In the genomic region with DNA sequence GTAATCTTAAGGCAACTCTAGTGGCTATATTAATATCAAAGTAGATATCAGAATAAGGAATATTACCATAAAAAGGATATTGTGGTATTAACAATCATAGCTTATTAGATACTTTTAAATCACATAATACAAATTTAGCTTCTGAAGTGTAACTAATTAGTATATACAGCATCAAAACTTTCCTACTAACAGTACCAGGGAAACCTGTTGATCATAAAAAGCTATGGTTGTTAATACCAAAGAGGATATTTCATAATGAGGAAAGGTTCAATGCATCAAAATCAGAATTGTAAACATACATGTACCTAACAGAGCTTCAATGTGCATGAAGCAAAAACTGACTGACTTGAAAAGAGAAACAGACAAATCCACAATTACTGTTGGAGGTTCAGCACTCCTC, we compare ENCODE assay signal across 20 cellular contexts. TPM values are rescaled to one million over a fixed set of nuclear protein-coding genes. Genes with fewer than 3 reads are reported as not detected.
DNase-seq lines count a peak whose midpoint lies in the region; ATAC-seq, FAIRE-seq and TF ChIP-seq lines count a peak whose summit lies in the region.
"Had no signal": no experiment of that assay in that cellular context is flagged by ENCODE, and none has a peak within 500 bp of the region (broad histone marks: within the 10 kb centered on the region; RNA-seq: fewer than 3 reads in every experiment).

No MANE protein-coding gene starts in this region.

- H3K27ac ChIP-seq in keratinocyte (ENCODE audit: control insufficient read depth, insufficient read depth, low read length), result no peak overlapping the region
- no peak overlapping the region for H3K27ac ChIP-seq in WERI-Rb-1
- no peak overlapping the region for H3K27ac ChIP-seq in transverse colon
- H3K27ac ChIP-seq: BLaER1 had no signal

- H3K79me2 ChIP-seq in keratinocyte (ENCODE audit: control insufficient read depth, insufficient read depth, low read length), result no peaks in the 10 kb centered on the region

- H3K4me2 ChIP-seq in keratinocyte (ENCODE audit: control insufficient read depth, extremely low read depth, insufficient read depth, low read depth, low read length), result no peak overlapping the region
- H3K4me2 ChIP-seq: BLaER1 had no signal

- peak; percentile 59 for FAIRE-seq in GM19239 (lab: Jason Lieb, UNC)
- FAIRE-seq in TTC549 (lab: Jason Lieb, UNC), result peak; percentile 69
- FAIRE-seq in keratinocyte (lab: Jason Lieb, UNC), result peak; percentile 23
- FAIRE-seq: GM12891 had no signal

- TF ChIP-seq POLR2A in transverse colon (IDR thresholded peaks at IDR 0.05), result no peak

- TF ChIP-seq EP300 in transverse colon (IDR thresholded peaks at IDR 0.05; ENCODE audit: low read depth), result no peak

- H3K36me3 ChIP-seq in keratinocyte (ENCODE audit: control insufficient read depth in 2 of 2, extremely low read depth in 1 of 2, insufficient read depth in 2 of 2, low read length in 2 of 2), result peaks cover 6 to 8% of the 10 kb centered on the region in 2 experiments
- H3K36me3 ChIP-seq in WERI-Rb-1, result peaks cover 11% of the 10 kb centered on the region
- H3K36me3 ChIP-seq in transverse colon, result peaks cover 0 to 38% (median 7%) of the 10 kb centered on the region in 4 donors
- H3K36me3 ChIP-seq in mucosa of descending colon (ENCODE audit: low read depth), result no peaks in the 10 kb centered on the region

- H4K20me1 ChIP-seq in keratinocyte (ENCODE audit: control insufficient read depth, extremely low read depth, insufficient read depth, low read length), result no peaks in the 10 kb centered on the region
- H4K20me1 ChIP-seq: BLaER1 had no signal

- DNase-seq in GM19239 (ENCODE audit: insufficient read length, low spot score), result no peak
- DNase-seq in keratinocyte (ENCODE audit: low read depth, low spot score), result no peak
- DNase-seq in hypothalamus (lab: John Stamatoyannopoulos, UW), result no peak
- DNase-seq in WERI-Rb-1, result no peak
- no peak for DNase-seq in transverse colon
- DNase-seq in mucosa of descending colon, result no peak
- DNase-seq: 8988T; ACHN; BE2C; C1 segment of cervical spinal cord; CD4-positive, alpha-beta memory T cell; CD4-positive, CD25-positive, alpha-beta regulatory T cell; CD8-positive, alpha-beta memory T cell; COR-L47; DMS79 treated with DMSO at 0.1 percent for 48 hours; GF-D8 had no signal

- H3K4me1 ChIP-seq in keratinocyte (ENCODE audit: control insufficient read depth, extremely low read depth, insufficient read depth, low read length), result no peaks in the 10 kb centered on the region
- H3K4me1 ChIP-seq in transverse colon, result no peaks in the 10 kb centered on the region
- H3K4me1 ChIP-seq in mucosa of descending colon (ENCODE audit: low read depth), result no peaks in the 10 kb centered on the region

- ATAC-seq in mucosa of descending colon, result no peak

- H3K9me3 ChIP-seq in keratinocyte (ENCODE audit: control insufficient read depth, low read depth, low read length), result no peaks in the 10 kb centered on the region
- no peaks in the 10 kb centered on the region for H3K9me3 ChIP-seq in WERI-Rb-1 (ENCODE audit: severe bottlenecking)
- no peaks in the 10 kb centered on the region for H3K9me3 ChIP-seq in transverse colon
- no peaks in the 10 kb centered on the region for H3K9me3 ChIP-seq in mucosa of descending colon
- H3K9me3 ChIP-seq: BE2C, BLaER1 had no signal

- in situ Hi-C loops in transverse colon (cut with MboI; ENCODE audit: low pct_ligation_motif_present in 1 of 4, low pct_unique_long_range_greater_than_20kb in 1 of 4, low sequenced_read_pairs in 3 of 4), result no loop called here

- no peaks in the 10 kb centered on the region for H3K27me3 ChIP-seq in keratinocyte (ENCODE audit: control insufficient read depth, extremely low read depth, insufficient read depth, low read length)
- H3K27me3 ChIP-seq in WERI-Rb-1 (ENCODE audit: insufficient read depth, low read depth, severe bottlenecking), result no peaks in the 10 kb centered on the region
- H3K27me3 ChIP-seq in transverse colon, result no peaks in the 10 kb centered on the region
- H3K27me3 ChIP-seq: BE2C, BLaER1 had no signal

- no peak overlapping the region for H3K9ac ChIP-seq in keratinocyte (ENCODE audit: control insufficient read depth, extremely low read depth, insufficient read depth, low read length)
- H3K9ac ChIP-seq: BLaER1 had no signal

- no peaks in the 10 kb centered on the region for H3K9me1 ChIP-seq in keratinocyte (ENCODE audit: control insufficient read depth, extremely low read depth, insufficient read depth, low read length)

- TF ChIP-seq CTCF in keratinocyte (optimal IDR thresholded peaks at IDR 0.05 in 1 of 3, IDR thresholded peaks at IDR 0.05 in 1 of 3, conservative IDR thresholded peaks at IDR 0.05 in 1 of 3; ENCODE audit: extremely low read depth in 1 of 3, insufficient read depth in 2 of 3, low read length in 3 of 3) (no peak), WERI-Rb-1 (IDR thresholded peaks at IDR 0.05; ENCODE audit: low read depth, low read length) (no peak), transverse colon (IDR thresholded peaks at IDR 0.05) (no peak), mucosa of descending colon (IDR thresholded peaks at IDR 0.05) (no peak)

- dilution Hi-C loops in keratinocyte (cut with MboI; ENCODE audit: extremely low pct_ligation_motif_present, low sequenced_read_pairs), result no loop called here

- intact Hi-C loops in transverse colon (cut with DNase I; ENCODE audit: low total_unique reads) (no loop called here), mucosa of descending colon (cut with DNase I, micrococcal nuclease) (no loop called here)

- no peak overlapping the region for H2AFZ ChIP-seq in keratinocyte (ENCODE audit: control insufficient read depth, low read length)

- H3K4me3 ChIP-seq in keratinocyte (ENCODE audit: control insufficient read depth in 2 of 3, extremely low read depth in 1 of 3, insufficient read depth in 2 of 3, low read depth in 1 of 3, low read length in 3 of 3), result no peak overlapping the region
- H3K4me3 ChIP-seq in WERI-Rb-1 (ENCODE audit: low read depth, low read length), result no peak overlapping the region
- H3K4me3 ChIP-seq in transverse colon, result no peak overlapping the region
- no peak overlapping the region for H3K4me3 ChIP-seq in mucosa of descending colon
- H3K4me3 ChIP-seq: BLaER1 had no signal

RNA-seq across cellular contexts. Expression of a gene that starts 24.1 kb away (rescaled TPM):
- polyA plus RNA-seq in keratinocyte, result 26.0 to 53.5 TPM (median 30.0 TPM) in 3 replicates
- polyA plus RNA-seq in keratinocyte (2011; ENCODE audit: low read depth), result 46.3 TPM
- 29.6 and 42.4 TPM in 2 replicates for polyA plus RNA-seq in keratinocyte (2011; cell fraction: cytosol; rRNA removed)
- polyA plus RNA-seq in keratinocyte (2011; cell fraction: nucleus; rRNA removed), result 22.5 and 36.5 TPM in 2 replicates
- 32.3 TPM in 2 replicates for polyA plus RNA-seq in keratinocyte (2012; ENCODE audit: low replicate concordance)
- polyA minus RNA-seq in keratinocyte, result 2.1 to 21.5 TPM (median 9.4 TPM) in 3 replicates
- polyA minus RNA-seq in keratinocyte (2011; cell fraction: cytosol; rRNA and poly(A)+ RNA removed), result 22.6 TPM
- polyA minus RNA-seq in keratinocyte (2011; cell fraction: nucleus; rRNA and poly(A)+ RNA removed), result 20.2 and 27.1 TPM in 2 replicates
- total RNA-seq in transverse colon (10 to 100 TPM; 13.7 to 47.0 (median 27.3) TPM), mucosa of descending colon (10 to 100 TPM; 38.6 to 49.0 (median 42.4) TPM)

RNA-seq across cellular contexts. Expression of a gene that starts 33.4 kb away (rescaled TPM):
- 0.12 to 0.64 TPM (median 0.42 TPM) in 3 replicates for polyA plus RNA-seq in keratinocyte
- polyA plus RNA-seq in keratinocyte (2011; ENCODE audit: low read depth), result not detected
- polyA plus RNA-seq in keratinocyte (2011; cell fraction: cytosol; rRNA removed), result 0.06 and 0.32 TPM in 2 replicates
- polyA plus RNA-seq in keratinocyte (2011; cell fraction: nucleus; rRNA removed), result 1.3 and 2.2 TPM in 2 replicates
- polyA plus RNA-seq in keratinocyte (2012; ENCODE audit: low replicate concordance), result 0.22 and 0.27 TPM in 2 replicates
- 0.56 to 2.6 TPM in 2 of 3 replicates, not detected in the other for polyA minus RNA-seq in keratinocyte
- polyA minus RNA-seq in keratinocyte (2011; cell fraction: cytosol; rRNA and poly(A)+ RNA removed), result not detected
- polyA minus RNA-seq in keratinocyte (2011; cell fraction: nucleus; rRNA and poly(A)+ RNA removed), result 1.1 and 3.0 TPM in 2 replicates
- total RNA-seq in transverse colon (1 to 10 TPM in 1 of 4 donors, under 1 TPM in 1, not detected in 2; 0.55 to 2.7 TPM), mucosa of descending colon (1 to 10 TPM in 1 of 3 donors, under 1 TPM in 2; 0.73 to 1.3 (median 0.93) TPM)
- polyA plus RNA-seq: CD14-positive monocyte had no signal
